In genomic region chr7:79736418-79736817, GRCh38 we compare ENCODE assay signal across 20 cellular contexts.
DNase-seq lines count a peak whose midpoint lies in the region; ATAC-seq, FAIRE-seq and TF ChIP-seq lines count a peak whose summit lies in the region.
"Had no signal": no experiment of that assay in that cellular context is flagged by ENCODE, and none has a peak within 500 bp of the region (broad histone marks: within the 10 kb centered on the region; RNA-seq: fewer than 3 reads in every experiment).

No MANE protein-coding gene starts in this region.

- ATAC-seq in A549 (no peak), IMR-90 (ENCODE audit: low read depth) (no peak)
- ATAC-seq: CD8-positive, alpha-beta T cell had no signal

- H3K27me3 ChIP-seq in IMR-90 (ENCODE audit: control insufficient read depth, insufficient read depth, low read length) (no peaks in the 10 kb centered on the region), H1 (replicated peaks in 1 of 4; ENCODE audit: control insufficient read depth in 3 of 4, extremely low read depth in 1 of 4, insufficient read depth in 3 of 4, low read length in 3 of 4) (no peaks in the 10 kb centered on the region)
- H3K27me3 ChIP-seq: BLaER1 treated with 17β-estradiol and CSF1 and Interleukin-3, amounts not matched to agents 10 nM and 100 nM had no signal

- H3K4me3 ChIP-seq in A549, result no peak overlapping the region
- no peak overlapping the region for H3K4me3 ChIP-seq in IMR-90 (ENCODE audit: insufficient read depth, low read depth, low read length)
- H3K4me3 ChIP-seq in H1 (ENCODE audit: extremely low read depth in 1 of 4, insufficient read depth in 2 of 4, low read depth in 3 of 4, low read length in 4 of 4), result no peak overlapping the region
- H3K4me3 ChIP-seq: BLaER1 treated with 17β-estradiol and CSF1 and Interleukin-3, amounts not matched to agents 10 nM and 100 nM had no signal

- H2AK5ac ChIP-seq in IMR-90 (ENCODE audit: low read depth, low read length), result no peak overlapping the region
- no peak overlapping the region for H2AK5ac ChIP-seq in H1 (ENCODE audit: low read depth, low read length)

- no peak overlapping the region for H2BK12ac ChIP-seq in H1 (ENCODE audit: low read depth, low read length)

- H4K5ac ChIP-seq in IMR-90 (ENCODE audit: low read depth, low read length), result no peak overlapping the region
- no peak overlapping the region for H4K5ac ChIP-seq in H1 (ENCODE audit: insufficient read length, low read depth, low read length)

- H4K8ac ChIP-seq in IMR-90 (ENCODE audit: low read depth in 2 of 2, low read length in 2 of 2) (no peak overlapping the region), H1 (ENCODE audit: extremely low read depth, insufficient read depth, low read length) (no peak overlapping the region)

- H3K14ac ChIP-seq in IMR-90 (replicated peaks; ENCODE audit: low read depth, low read length), result no peak overlapping the region
- H3K14ac ChIP-seq in H1 (ENCODE audit: insufficient read length), result no peak overlapping the region

- DNase-seq in A549 (ENCODE audit: low read depth in 1 of 2, low spot score in 1 of 2) (no peak), IMR-90 (no peak), H1 (ENCODE audit: low read depth in 1 of 2, low spot score in 2 of 2) (no peak), medulla oblongata (ENCODE audit: extremely low spot score) (no peak), SIG-M5 treated with dmso at 0.1 percent for 504 hours (lab: John Stamatoyannopoulos, UW; ENCODE audit: unreplicated experiment) (no peak), NCI-H748 (lab: John Stamatoyannopoulos, UW; ENCODE audit: unreplicated experiment) (no peak)
- DNase-seq: 8988T; AML-193; Caco-2; Calu3; CD4-positive, alpha-beta T cell; CD8-positive, alpha-beta T cell; DMS79 treated with DMSO at 0.1 percent for 48 hours; GF-D8 had no signal

- H2AK9ac ChIP-seq in IMR-90 (replicated peaks; ENCODE audit: low read depth, low read length, poor library complexity), result no peak overlapping the region

- H3K4me2 ChIP-seq in A549 (no peak overlapping the region), IMR-90 (ENCODE audit: low read depth, low read length) (no peak overlapping the region), H1 (ENCODE audit: insufficient read depth in 1 of 2, low read depth in 2 of 2, low read length in 2 of 2) (no peak overlapping the region)
- H3K4me2 ChIP-seq: BLaER1 treated with 17β-estradiol and CSF1 and Interleukin-3, amounts not matched to agents 10 nM and 100 nM had no signal

- H3K56ac ChIP-seq in IMR-90 (ENCODE audit: extremely low read depth, insufficient read depth, low read length) (no peak overlapping the region), H1 (replicated peaks; ENCODE audit: insufficient read length, low read depth, low read length) (no peak overlapping the region)

- intact Hi-C loops in IMR-90 (cut with micrococcal nuclease), result no loop called here

- no peak overlapping the region for H2BK15ac ChIP-seq in IMR-90 (ENCODE audit: low read depth, low read length)
- no peak overlapping the region for H2BK15ac ChIP-seq in H1 (ENCODE audit: low read length)

- TF ChIP-seq CTCF in A549 (IDR thresholded peaks at IDR 0.05) (no peak), IMR-90 (conservative IDR thresholded peaks at IDR 0.05; ENCODE audit: low read depth, low read length) (no peak), H1 (IDR thresholded peaks at IDR 0.05; ENCODE audit: control extremely low read depth in 1 of 3, insufficient read depth in 1 of 3, low read depth in 1 of 3, low read length in 3 of 3) (no peak)

- no peak overlapping the region for H3K27ac ChIP-seq in A549
- H3K27ac ChIP-seq in IMR-90 (ENCODE audit: insufficient read depth, low read length), result no peak overlapping the region
- H3K27ac ChIP-seq in H1 (ENCODE audit: low read depth, low read length), result no peak overlapping the region
- H3K27ac ChIP-seq: BLaER1 treated with 17β-estradiol and CSF1 and Interleukin-3, amounts not matched to agents 10 nM and 100 nM; C4-2B had no signal

- H4K20me1 ChIP-seq in IMR-90 (ENCODE audit: insufficient read depth, low read length) (no peaks in the 10 kb centered on the region), H1 (replicated peaks in 1 of 2; ENCODE audit: control insufficient read depth in 1 of 2, insufficient read depth in 2 of 2, low read length in 2 of 2) (no peaks in the 10 kb centered on the region)
- H4K20me1 ChIP-seq: BLaER1 treated with 17β-estradiol and CSF1 and Interleukin-3, amounts not matched to agents 10 nM and 100 nM had no signal

- H3K23me2 ChIP-seq in H1 (ENCODE audit: low read depth, low read length), result no peaks in the 10 kb centered on the region

- no peak overlapping the region for H3K23ac ChIP-seq in IMR-90 (ENCODE audit: low read depth, low read length)
- H3K23ac ChIP-seq in H1 (ENCODE audit: insufficient read length), result no peak overlapping the region

- H3K9ac ChIP-seq in IMR-90 (ENCODE audit: low read depth, low read length) (no peak overlapping the region), H1 (replicated peaks in 1 of 4; ENCODE audit: extremely low read depth in 1 of 4, low read depth in 3 of 4, low read length in 3 of 4) (no peak overlapping the region)
- H3K9ac ChIP-seq: BLaER1 treated with 17β-estradiol and CSF1 and Interleukin-3, amounts not matched to agents 10 nM and 100 nM had no signal

- no peaks in the 10 kb centered on the region for H3K9me1 ChIP-seq in IMR-90 (ENCODE audit: insufficient read depth, low read length)

- H4K91ac ChIP-seq in IMR-90 (ENCODE audit: insufficient read depth, low read depth, low read length) (no peak overlapping the region), H1 (replicated peaks; ENCODE audit: insufficient read length, low read length) (no peak overlapping the region)

- TF ChIP-seq POLR2A in A549 (IDR thresholded peaks at IDR 0.05; ENCODE audit: low read length) (no peak), IMR-90 (IDR thresholded peaks at IDR 0.05; ENCODE audit: low read depth, low read length) (no peak), H1 (IDR thresholded peaks at IDR 0.05; ENCODE audit: control extremely low read depth in 1 of 2, low read depth in 2 of 2, low read length in 2 of 2) (no peak)

- in situ Hi-C loops in IMR-90 (cut with MboI; ENCODE audit: low sequenced_read_pairs), result no loop called here

- no peak overlapping the region for H2BK120ac ChIP-seq in IMR-90 (ENCODE audit: low read depth, low read length)
- H2BK120ac ChIP-seq in H1 (replicated peaks; ENCODE audit: low read depth, low read length), result no peak overlapping the region

- H3K4me1 ChIP-seq in A549, result no peaks in the 10 kb centered on the region
- H3K4me1 ChIP-seq in IMR-90 (ENCODE audit: control insufficient read depth, insufficient read depth, low read length), result no peaks in the 10 kb centered on the region
- H3K4me1 ChIP-seq in H1 (replicated peaks in 1 of 4; ENCODE audit: control insufficient read depth in 3 of 4, insufficient read depth in 4 of 4, low read length in 3 of 4), result no peaks in the 10 kb centered on the region
- H3K4me1 ChIP-seq: BLaER1 treated with 17β-estradiol and CSF1 and Interleukin-3, amounts not matched to agents 10 nM and 100 nM; Caco-2 had no signal

- POLR2A ChIA-PET in A549 (lab: Yijun Ruan, JAX), result no interaction called here
- POLR2A ChIA-PET in IMR-90 (lab: Charles Lee; ENCODE audit: unreplicated experiment), result no interaction called here
- POLR2A ChIA-PET in H1 (lab: Charles Lee; ENCODE audit: partially characterized antibody), result no interaction called here

- H3K18ac ChIP-seq in IMR-90 (ENCODE audit: low read depth, low read length), result no peak overlapping the region
- no peak overlapping the region for H3K18ac ChIP-seq in H1 (ENCODE audit: extremely low read depth, low read length)

- H2BK5ac ChIP-seq in IMR-90 (ENCODE audit: low read depth, low read length, poor library complexity, severe bottlenecking) (no peak overlapping the region), H1 (ENCODE audit: low read depth, low read length) (no peak overlapping the region)

- FAIRE-seq in A549 (lab: Jason Lieb, UNC) (no peak), H1 (lab: Jason Lieb, UNC) (no peak)
- FAIRE-seq: A204.1, G401.6, GM12891, GM19239 had no signal

- 89% methylated on average over 3 of the region's 3 CpGs for WGBS in A549 (ENCODE audit: missing lambda C conversion rate)
- WGBS in IMR-90 (ENCODE audit: extremely low coverage in 2 of 2, insufficient read length in 1 of 2), 2 experiments, result no CpG with 5 or more reads among the region's 3 CpGs
- WGBS in H1 (ENCODE audit: extremely low coverage in 1 of 2, insufficient coverage in 1 of 2, insufficient read length in 1 of 2, insufficient replicate concordance in 2 of 2, low coverage in 1 of 2, low lambda C conversion rate in 2 of 2, missing lambda C conversion rate in 1 of 2), 2 experiments, result 97% methylated on average over 3 of the region's 3 CpGs; no CpG with 5 or more reads in 1 of the 2 experiments

- no peak overlapping the region for H2AFZ ChIP-seq in IMR-90 (replicated peaks; ENCODE audit: low read length, poor library complexity)
- no peak overlapping the region for H2AFZ ChIP-seq in H1 (ENCODE audit: low read length)

- H3K4ac ChIP-seq in IMR-90 (ENCODE audit: low read depth, low read length) (no peak overlapping the region), H1 (replicated peaks; ENCODE audit: insufficient read length, low read depth, low read length) (no peak overlapping the region)

- peaks cover 12% of the 10 kb centered on the region; the same call in 2 of the 3 replicates for H3K9me3 ChIP-seq in A549
- peaks cover 9% of the 10 kb centered on the region for H3K9me3 ChIP-seq in IMR-90 (ENCODE audit: control insufficient read depth, insufficient read depth, low read length)
- no peaks in the 10 kb centered on the region for H3K9me3 ChIP-seq in H1 (ENCODE audit: insufficient read depth in 2 of 2, low read depth in 1 of 2, low read length in 1 of 2)

- dilution Hi-C loops in IMR-90 (cut with HindIII; ENCODE audit: low sequenced_read_pairs, unreplicated experiment), result no loop called here

- no TSS peak for BruUV-seq in IMR-90 (replicated peaks; lab: Mats Ljungman, UMichigan)

- H3K79me1 ChIP-seq in IMR-90 (ENCODE audit: low read depth in 1 of 2, low read length in 2 of 2), result no peaks in the 10 kb centered on the region
- H3K79me1 ChIP-seq in H1 (ENCODE audit: low read depth, low read length), result no peaks in the 10 kb centered on the region

- no peak overlapping the region for H2BK20ac ChIP-seq in IMR-90 (ENCODE audit: low read depth, low read length)
- H2BK20ac ChIP-seq in H1 (ENCODE audit: low read length), result no peak overlapping the region

- CTCF ChIA-PET in A549 (lab: Yijun Ruan, JAX), result no interaction called here
- CTCF ChIA-PET in IMR-90 (lab: Yijun Ruan, JAX), result no interaction called here
- CTCF ChIA-PET in H1 (lab: Charles Lee; ENCODE audit: partially characterized antibody), result no interaction called here

- H3K79me2 ChIP-seq in H1 (ENCODE audit: control insufficient read depth in 1 of 2, insufficient read depth in 2 of 2, low read length in 2 of 2), result no peaks in the 10 kb centered on the region

- TF ChIP-seq RAD21 in A549 (conservative IDR thresholded peaks at IDR 0.05 in 1 of 2, IDR thresholded peaks at IDR 0.05 in 1 of 2) (no peak), IMR-90 (IDR thresholded peaks at IDR 0.05; ENCODE audit: low read length) (no peak), H1 (IDR thresholded peaks at IDR 0.05 in 1 of 2, conservative IDR thresholded peaks at IDR 0.05 in 1 of 2; ENCODE audit: low read depth in 2 of 2, low read length in 2 of 2) (no peak)

- TF ChIP-seq EP300 in A549 (IDR thresholded peaks at IDR 0.05) (no peak), H1 (IDR thresholded peaks at IDR 0.05; ENCODE audit: borderline replicate concordance in 1 of 2, low read depth in 2 of 2, low read length in 2 of 2) (no peak)

- H3K36me3 ChIP-seq in IMR-90 (ENCODE audit: control insufficient read depth, insufficient read depth, low read length) (no peaks in the 10 kb centered on the region), H1 (ENCODE audit: control insufficient read depth in 2 of 4, insufficient read depth in 4 of 4, low read length in 3 of 4) (no peaks in the 10 kb centered on the region)
- H3K36me3 ChIP-seq: BLaER1 treated with 17β-estradiol and CSF1 and Interleukin-3, amounts not matched to agents 10 nM and 100 nM had no signal

Comparison
In these comparisons a context has a peak if more than half of its experiments do, and no peak if none do; other contexts are left out.
1. Of the 18 proteins assayed by ChIP-seq in both H1 and A549: peak only in H1: none; only in A549: none; in both: MAFK; in neither: 17.